In genomic region chr13:110070046-110070445, GRCh38 we compare ENCODE assay signal across 16 cellular contexts.
"Had no signal": no experiment of that assay in that cellular context is flagged by ENCODE, and none has a peak within 500 bp of the region (broad histone marks: within the 10 kb centered on the region; RNA-seq: fewer than 3 reads in every experiment).

No MANE protein-coding gene starts in this region.

- H3K36me3 Mint-ChIP-seq: activated naive CD8-positive, alpha-beta T cell treated with anti-CD3 and anti-CD28 coated beads, Interleukin-2, amount 10 ng/mL, durations not matched to agents 7 days and 5 days; mesothelial cell of epicardium had no signal

- H3K27me3 ChIP-seq: neutrophil, suprapubic skin, upper lobe of left lung had no signal

- H3K4me1 Mint-ChIP-seq: activated CD4-positive, alpha-beta memory T cell treated with anti-CD3 and anti-CD28 coated beads, Interleukin-2, amount 10 ng/mL, durations not matched to agents 7 days and 5 days; activated naive CD8-positive, alpha-beta T cell treated with anti-CD3 and anti-CD28 coated beads, Interleukin-2, amount 10 ng/mL, durations not matched to agents 7 days and 5 days had no signal

- H3K4me3 Mint-ChIP-seq: activated CD4-positive, alpha-beta memory T cell treated with anti-CD3 and anti-CD28 coated beads, Interleukin-2, amount 10 ng/mL, durations not matched to agents 7 days and 5 days; activated naive CD8-positive, alpha-beta T cell treated with anti-CD3 and anti-CD28 coated beads, Interleukin-2, amount 10 ng/mL, durations not matched to agents 7 days and 5 days; activated T-cell treated with anti-CD3 and anti-CD28 coated beads, Interleukin-2, amount 50 U/mL, for 72 hours; mesothelial cell of epicardium had no signal

- H3K27ac ChIP-seq: neutrophil, suprapubic skin, upper lobe of left lung had no signal

- ATAC-seq: activated T-cell treated with anti-CD3 and anti-CD28 coated beads, Interleukin-2, amount 50 U/mL, for 72 hours; sciatic nerve; stimulated activated naive CD8-positive, alpha-beta T cell treated with anti-CD3 and anti-CD28 coated beads, Interleukin-15, Interleukin-2, amounts not matched to agents 100 U/mL and 50 U/mL, for 24 hours had no signal

- H3K4me3 ChIP-seq: suprapubic skin, upper lobe of left lung had no signal

- H3K36me3 ChIP-seq: neutrophil, suprapubic skin, upper lobe of left lung had no signal

- DNase-seq: activated CD4-positive, alpha-beta memory T cell treated with anti-CD3 and anti-CD28 coated beads, Interleukin-2, amount 10 ng/mL, durations not matched to agents 7 days and 5 days; activated gamma-delta T cell treated with Interleukin-2 at 50 U/mL for 16 hours; activated naive CD8-positive, alpha-beta T cell treated with anti-CD3 and anti-CD28 coated beads, Interleukin-2, amount 10 ng/mL, durations not matched to agents 7 days and 5 days; activated T-cell treated with anti-CD3 and anti-CD28 coated beads, Interleukin-2, amount 50 U/mL, for 72 hours; aorta; central memory CD4-positive, alpha-beta T cell; cortex of kidney; effector CD8-positive, alpha-beta T cell; stimulated activated CD4-positive, alpha-beta T cell treated with anti-CD3 and anti-CD28 coated beads, Interleukin-2, amount 100 ng/mL, for 48 hours; stimulated activated naive CD8-positive, alpha-beta T cell treated with anti-CD3 and anti-CD28 coated beads, Interleukin-15, Interleukin-2, amounts not matched to agents 100 U/mL and 50 U/mL, for 24 hours; upper lobe of left lung had no signal

- H3K27ac Mint-ChIP-seq: activated CD4-positive, alpha-beta memory T cell treated with anti-CD3 and anti-CD28 coated beads, Interleukin-2, amount 10 ng/mL, durations not matched to agents 7 days and 5 days; activated naive CD8-positive, alpha-beta T cell treated with anti-CD3 and anti-CD28 coated beads, Interleukin-2, amount 10 ng/mL, durations not matched to agents 7 days and 5 days; activated T-cell treated with anti-CD3 and anti-CD28 coated beads, Interleukin-2, amount 50 U/mL, for 72 hours; mesothelial cell of epicardium; progenitor cell of endocrine pancreas had no signal

- H3K9me3 ChIP-seq: neutrophil, suprapubic skin, upper lobe of left lung had no signal

- H3K9me3 Mint-ChIP-seq: activated CD4-positive, alpha-beta memory T cell treated with anti-CD3 and anti-CD28 coated beads, Interleukin-2, amount 10 ng/mL, durations not matched to agents 7 days and 5 days; activated naive CD8-positive, alpha-beta T cell treated with anti-CD3 and anti-CD28 coated beads, Interleukin-2, amount 10 ng/mL, durations not matched to agents 7 days and 5 days; mesothelial cell of epicardium had no signal

- H3K27me3 Mint-ChIP-seq: activated CD4-positive, alpha-beta memory T cell treated with anti-CD3 and anti-CD28 coated beads, Interleukin-2, amount 10 ng/mL, durations not matched to agents 7 days and 5 days had no signal

- H3K4me1 ChIP-seq: suprapubic skin, upper lobe of left lung had no signal
